In the genomic region with DNA sequence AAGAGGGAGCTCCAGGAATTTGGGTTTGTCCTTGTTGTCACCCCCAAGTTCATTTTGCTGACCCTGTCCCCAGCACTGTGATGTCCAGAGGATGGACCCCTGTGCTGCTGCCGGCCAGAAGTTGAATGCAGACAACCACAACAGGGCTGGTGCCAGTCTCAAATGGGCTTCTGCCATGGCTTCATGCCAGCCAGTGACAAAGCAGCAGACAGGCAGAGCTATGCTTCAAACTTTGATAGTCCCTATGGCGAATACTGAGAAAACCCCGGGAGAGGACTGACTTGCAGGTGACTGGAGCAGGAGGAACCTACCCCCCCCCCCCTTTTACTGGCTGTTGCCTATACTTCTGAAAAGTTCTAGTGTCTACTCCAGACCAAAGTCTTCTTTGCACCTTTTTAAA, we compare ENCODE assay signal across 8 cellular contexts. TPM values are rescaled to one million over a fixed set of nuclear protein-coding genes. Genes with fewer than 3 reads are reported as not detected.
DNase-seq lines count a peak whose midpoint lies in the region; ATAC-seq and TF ChIP-seq lines count a peak whose summit lies in the region.

No MANE protein-coding gene starts in this region.

- peak overlapping the region; percentile 39 for H3K27ac Mint-ChIP-seq in activated naive CD4-positive, alpha-beta T cell treated with anti-CD3 and anti-CD28 coated beads for 36 hours

- CTCF ChIA-PET in activated naive CD4-positive, alpha-beta T cell treated with anti-CD3 and anti-CD28 coated beads for 36 hours (lab: Charles Lee) = interaction anchor here (0.6 kb wide), 1 partner anchor 39 kb away, joined by 4 read pairs; no protein-coding TSS in a partner anchor

- intact Hi-C loops in activated naive CD4-positive, alpha-beta T cell treated with anti-CD3 and anti-CD28 coated beads for 36 hours (cut with micrococcal nuclease) = loop anchor here (5.0 to 10.0 kb wide), 3 partner anchors 220 to 467 kb away; a partner anchor contains a TSS

- H3K27me3 Mint-ChIP-seq in activated naive CD4-positive, alpha-beta T cell treated with anti-CD3 and anti-CD28 coated beads for 36 hours (ENCODE audit: low read depth) = no peaks in the 10 kb centered on the region

- peak overlapping the region; percentile 55 for H3K27ac ChIP-seq in temporal lobe (ENCODE audit: low read depth, low read length)

- no peak for TF ChIP-seq POLR2A in GM18505 (IDR thresholded peaks at IDR 0.05; ENCODE audit: borderline replicate concordance, extremely low read depth, insufficient read depth, insufficient read length)

- H3K36me3 Mint-ChIP-seq in activated naive CD4-positive, alpha-beta T cell treated with anti-CD3 and anti-CD28 coated beads for 36 hours (ENCODE audit: low read depth) = peaks cover 12% of the 10 kb centered on the region

- in situ Hi-C loops in astrocyte of the cerebellum (cut with HindIII; ENCODE audit: low sequenced_read_pairs) = no loop called here

- no peak for TF ChIP-seq CTCF in astrocyte of the cerebellum (IDR thresholded peaks at IDR 0.05; ENCODE audit: low read depth, low read length, missing control alignments)

- H3K4me1 Mint-ChIP-seq in activated naive CD4-positive, alpha-beta T cell treated with anti-CD3 and anti-CD28 coated beads for 36 hours (ENCODE audit: low read depth) = peaks cover 58% of the 10 kb centered on the region

- ATAC-seq in left lobe of liver (no peak), GM18505 (IDR thresholded peaks at IDR 0.05; ENCODE audit: unreplicated experiment) (no peak), GM18858 (IDR thresholded peaks at IDR 0.05; ENCODE audit: unreplicated experiment) (no peak)

- DNase-seq in activated naive CD4-positive, alpha-beta T cell treated with anti-CD3 and anti-CD28 coated beads for 36 hours = no peak
- no peak for DNase-seq in activated naive CD4-positive, alpha-beta T cell treated with Interleukin-2 at 50 U/mL for 16 hours
- DNase-seq in astrocyte of the cerebellum (ENCODE audit: low read depth) = no peak
- peak; percentile 66 for DNase-seq in left lobe of liver (ENCODE audit: low spot score)
- DNase-seq in stimulated activated CD4-positive, alpha-beta T cell treated with anti-CD3 and anti-CD28 coated beads, Interleukin-4, amount 100 ng/mL, for 4 hours = no peak

- peak overlapping the region; percentile 90 for H3K4me3 ChIP-seq in astrocyte of the cerebellum (ENCODE audit: low read depth, low read length)

- H3K4me3 Mint-ChIP-seq in activated naive CD4-positive, alpha-beta T cell treated with anti-CD3 and anti-CD28 coated beads for 36 hours = peak overlapping the region; percentile 84

- no peaks in the 10 kb centered on the region for H3K9me3 Mint-ChIP-seq in activated naive CD4-positive, alpha-beta T cell treated with anti-CD3 and anti-CD28 coated beads for 36 hours

RNA-seq across cellular contexts. Expression of a gene that starts 3.2 kb away (rescaled TPM):
- 1 to 10 TPM; 5.9 to 7.0 TPM for total RNA-seq in activated naive CD4-positive, alpha-beta T cell treated with anti-CD3 and anti-CD28 coated beads for 36 hours
- total RNA-seq in left lobe of liver = 12.4 TPM
- 11.1 TPM for total RNA-seq in temporal lobe
